ENCODE assay signal across 1 cellular context in genomic region chr18:62186656-62187542, GRCh38.
TF ChIP-seq lines count a peak whose summit lies in the region.

PIGN (minus strand) TSS chr18:62187056; CDS start chr18:62161353, 25,703 bp downstream.
RELCH (plus strand) TSS chr18:62187255; CDS start chr18:62187506, 251 bp downstream.

TF ChIP-seq in HEK293, 187 proteins besides CTCF, POLR2A, EP300 and RAD21 (continued from another document and continues in another):
- TF ChIP-seq ZNF518A (tag by site-specific recombination; conservative IDR thresholded peaks at IDR 0.05; ENCODE audit: low read depth) (no peak), ZBTB1 (tag by site-specific recombination; IDR thresholded peaks at IDR 0.05) (no peak), ZNF704 (tag by site-specific recombination; IDR thresholded peaks at IDR 0.05) (no peak), PATZ1 (tag by site-specific recombination; IDR thresholded peaks at IDR 0.05) (peak; percentile 77), SP3 (tag by site-specific recombination; IDR thresholded peaks at IDR 0.05) (peak; percentile 99), ZNF629 (tag by site-specific recombination; IDR thresholded peaks at IDR 0.05) (peak; percentile 31), ZNF221 (tag by site-specific recombination; IDR thresholded peaks at IDR 0.05; ENCODE audit: borderline replicate concordance) (no peak), PRDM4 (tag by site-specific recombination; IDR thresholded peaks at IDR 0.05) (peak; percentile 9), ZNF324 (tag by site-specific recombination; IDR thresholded peaks at IDR 0.05) (peak; percentile 42; the same call in 1 of the 2 replicates), ZNF561 (tag by site-specific recombination; IDR thresholded peaks at IDR 0.05; ENCODE audit: borderline replicate concordance) (0 out of 2 replicates have a peak, but pooled peaks have one; percentile 28), ZNF645 (tag by site-specific recombination; IDR thresholded peaks at IDR 0.05) (no peak), SCRT1 (tag by site-specific recombination; IDR thresholded peaks at IDR 0.05; ENCODE audit: borderline replicate concordance) (peak; percentile 67; the same call in 1 of the 2 replicates), ZNF394 (tag by site-specific recombination; IDR thresholded peaks at IDR 0.05; ENCODE audit: borderline replicate concordance) (peak; percentile 35; the same call in 1 of the 2 replicates), ZSCAN30 (tag by site-specific recombination; IDR thresholded peaks at IDR 0.05) (peak; percentile 88), ZFP69B (tag by site-specific recombination; IDR thresholded peaks at IDR 0.05) (0 out of 2 replicates have a peak, but pooled peaks have one; percentile 18), ZNF747 (tag by site-specific recombination; IDR thresholded peaks at IDR 0.05) (no peak), MYNN (tag by site-specific recombination; IDR thresholded peaks at IDR 0.05; ENCODE audit: borderline replicate concordance) (no peak), ZEB2 (tag by site-specific recombination; IDR thresholded peaks at IDR 0.05) (no peak; the same call in none of the 2 replicates), ZNF513 (tag by site-specific recombination; IDR thresholded peaks at IDR 0.05) (no peak), ZNF354C (tag by site-specific recombination; IDR thresholded peaks at IDR 0.05; ENCODE audit: borderline replicate concordance, low read depth) (no peak), PBX3 (CRISPR knock-in tag; IDR thresholded peaks at IDR 0.05) (no peak), ZNF214 (tag by site-specific recombination; IDR thresholded peaks at IDR 0.05; ENCODE audit: borderline replicate concordance) (no peak), ZBTB7A (tag by site-specific recombination; IDR thresholded peaks at IDR 0.05; ENCODE audit: low read depth) (peak; percentile 56; the same call in 1 of the 2 replicates), IKZF3 (tag by site-specific recombination; IDR thresholded peaks at IDR 0.05) (peak; percentile 15; the same call in 1 of the 2 replicates), ZNF157 (tag by site-specific recombination; IDR thresholded peaks at IDR 0.05) (no peak), ZBTB49 (tag by site-specific recombination; IDR thresholded peaks at IDR 0.05; ENCODE audit: low read depth) (no peak), ZNF26 (tag by site-specific recombination; IDR thresholded peaks at IDR 0.05) (no peak), ZNF248 (tag by site-specific recombination; IDR thresholded peaks at IDR 0.05) (no peak), ZNF830 (tag by site-specific recombination; IDR thresholded peaks at IDR 0.05; ENCODE audit: low read depth) (no peak), ZNF155 (tag by site-specific recombination; IDR thresholded peaks at IDR 0.05) (no peak), ZNF398 (tag by site-specific recombination; IDR thresholded peaks at IDR 0.05) (peak; percentile 38)
